Comparison of ENCODE assay signal across 9 cellular contexts in the genomic region with DNA sequence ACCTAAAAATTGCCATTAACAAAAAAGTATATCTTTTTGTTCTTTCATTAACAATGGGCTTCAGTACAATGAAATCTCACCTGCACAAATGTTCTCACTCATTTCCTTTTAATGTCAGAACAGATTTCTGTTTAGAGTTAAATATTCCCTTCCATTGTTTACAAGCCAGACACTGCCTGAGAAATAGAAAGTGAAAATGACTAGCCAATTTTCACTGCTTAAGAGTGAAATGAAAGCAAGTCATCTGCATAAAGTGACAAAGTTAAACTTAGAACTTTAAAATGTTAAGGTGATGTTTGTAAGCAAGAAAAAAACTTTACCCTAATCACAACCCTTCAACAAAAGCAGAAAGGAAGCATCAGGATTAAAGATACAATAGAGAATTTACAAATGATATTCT. TPM values are rescaled to one million over a fixed set of nuclear protein-coding genes. Genes with fewer than 3 reads are reported as not detected.
DNase-seq lines count a peak whose midpoint lies in the region; ATAC-seq lines count a peak whose summit lies in the region.
"Had no signal": no experiment of that assay in that cellular context is flagged by ENCODE, and none has a peak within 500 bp of the region (broad histone marks: within the 10 kb centered on the region; RNA-seq: fewer than 3 reads in every experiment).

No MANE protein-coding gene starts in this region.

- no peaks in the 10 kb centered on the region for H3K36me3 ChIP-seq in CD8-positive, alpha-beta memory T cell (ENCODE audit: insufficient read depth, low read length)
- H3K36me3 ChIP-seq in MG63, result peaks cover 41% of the 10 kb centered on the region

- H3K36me3 Mint-ChIP-seq in CD8-positive, alpha-beta memory T cell, result peaks cover 4 to 18% (median 5%) of the 10 kb centered on the region in 3 donors

- H3K27ac ChIP-seq in CD8-positive, alpha-beta memory T cell (ENCODE audit: low read depth, low read length), result peak overlapping the region; percentile 3

- H3K27me3 Mint-ChIP-seq in CD8-positive, alpha-beta memory T cell, result no peaks in the 10 kb centered on the region

- H3K27ac Mint-ChIP-seq in CD8-positive, alpha-beta memory T cell, result peak overlapping the region; percentile 82 to 97 (median 89)

- H3K9me3 Mint-ChIP-seq in CD8-positive, alpha-beta memory T cell, result no peaks in the 10 kb centered on the region

- peak overlapping the region; percentile 32 for H3K4me3 ChIP-seq in CD8-positive, alpha-beta memory T cell (ENCODE audit: low read length)
- no peak overlapping the region for H3K4me3 ChIP-seq in MG63

- POLR2A ChIA-PET in CD8-positive, alpha-beta memory T cell (lab: Charles Lee), result no interaction called here

- no peaks in the 10 kb centered on the region for H3K27me3 ChIP-seq in CD8-positive, alpha-beta memory T cell (ENCODE audit: insufficient read depth, low read length, poor library complexity, severe bottlenecking)
- no peaks in the 10 kb centered on the region for H3K27me3 ChIP-seq in MG63

- peak; percentile 51 for ATAC-seq in GM21390 (IDR thresholded peaks at IDR 0.05; ENCODE audit: unreplicated experiment)

- CTCF ChIA-PET in CD8-positive, alpha-beta memory T cell (lab: Charles Lee), result no interaction called here

- H3K4me3 Mint-ChIP-seq in CD8-positive, alpha-beta memory T cell, result peak overlapping the region; percentile 48 to 82 (median 77)

- peak in 1 of 5 donors; percentile 14 for DNase-seq in CD8-positive, alpha-beta memory T cell
- DNase-seq in OCI-M1 (lab: John Stamatoyannopoulos, UW) (peak; percentile 82), kidney tubule cell (ENCODE audit: low spot score) (peak; percentile 10), DMS79 (lab: John Stamatoyannopoulos, UW) (no peak), MG63 (no peak)
- DNase-seq in activated effector memory CD4-positive, alpha-beta T cell treated with Interleukin-2 at 50 U/mL for 16 hours, result no peak
- DNase-seq in activated CD8-positive, alpha-beta memory T cell treated with anti-CD3 and anti-CD28 coated beads, Interleukin-2, amount 50 U/mL, for 48 hours, result no peak
- DNase-seq: KG1 had no signal

- peaks cover 43 to 52% (median 43%) of the 10 kb centered on the region in 3 donors for H3K4me1 Mint-ChIP-seq in CD8-positive, alpha-beta memory T cell

- peaks cover 41% of the 10 kb centered on the region for H3K4me1 ChIP-seq in CD8-positive, alpha-beta memory T cell (ENCODE audit: insufficient read depth, low read length)

- H3K9me3 ChIP-seq in CD8-positive, alpha-beta memory T cell (ENCODE audit: low read length), result no peaks in the 10 kb centered on the region
- H3K9me3 ChIP-seq in MG63, result no peaks in the 10 kb centered on the region

RNA-seq across cellular contexts. Expression of a gene that starts 27.5 kb away (rescaled TPM):
- 10 to 100 TPM; 49.1 to 51.9 TPM for total RNA-seq in CD8-positive, alpha-beta memory T cell
- 40.1 TPM for polyA plus RNA-seq in CD8-positive, alpha-beta memory T cell
- 78.1 and 130 TPM in 2 replicates for total RNA-seq in MG63 (2014; rRNA removed; shearing (Covaris generic); ENCODE audit: low replicate concordance)

Comparison
In these comparisons a context has a peak if more than half of its experiments do, and no peak if none do; other contexts are left out.
1. DNase-seq: peak in OCI-M1 (single experiment) and kidney tubule cell (single experiment); none in activated effector memory CD4-positive, alpha-beta T cell treated with Interleukin-2 at 50 U/mL for 16 hours (single experiment), DMS79 (single experiment), MG63 (single experiment) and activated CD8-positive, alpha-beta memory T cell treated with anti-CD3 and anti-CD28 coated beads, Interleukin-2, amount 50 U/mL, for 48 hours (single experiment).